ENCODE assay signal across 1 cellular context in genomic region chr3:50611464-50612233, GRCh38.
TF ChIP-seq lines count a peak whose summit lies in the region.

Gene CISH (minus strand): TSS chr3:50611774. CDS start chr3:50611650, 124 bp downstream.

TF ChIP-seq in HepG2, 621 proteins besides CTCF, POLR2A, EP300 and RAD21 (continued from another document and continues in another):
- peak; percentile 6; the same call in 1 of the 2 replicates for TF ChIP-seq ZBTB33 (CRISPR knock-in tag; IDR thresholded peaks at IDR 0.05)
- peak; percentile 88 for TF ChIP-seq ISL2 (CRISPR knock-in tag; IDR thresholded peaks at IDR 0.05)
- TF ChIP-seq ZNF878 (CRISPR knock-in tag; IDR thresholded peaks at IDR 0.05), result peak; percentile 55; the same call in 1 of the 2 replicates
- TF ChIP-seq ZNF770 (CRISPR knock-in tag; IDR thresholded peaks at IDR 0.05), result peak; percentile 31; the same call in 1 of the 2 replicates
- TF ChIP-seq GZF1 (CRISPR knock-in tag; IDR thresholded peaks at IDR 0.05), result peak; percentile 74; the same call in 1 of the 2 replicates
- TF ChIP-seq EED (CRISPR knock-in tag; IDR thresholded peaks at IDR 0.05), result peak; percentile 47; the same call in 1 of the 2 replicates
- peak; percentile 71; the same call in 1 of the 2 replicates for TF ChIP-seq ZSCAN29 (CRISPR knock-in tag; conservative IDR thresholded peaks at IDR 0.05)
- TF ChIP-seq ZNF513 (CRISPR knock-in tag; conservative IDR thresholded peaks at IDR 0.05), result no peak
- no peak for TF ChIP-seq ATM (IDR thresholded peaks at IDR 0.05; ENCODE audit: borderline replicate concordance)
- TF ChIP-seq MLX (CRISPR knock-in tag; IDR thresholded peaks at IDR 0.05), result no peak
- no peak for TF ChIP-seq ZNF383 (CRISPR knock-in tag; IDR thresholded peaks at IDR 0.05; ENCODE audit: borderline replicate concordance)
- TF ChIP-seq ZNF24 (IDR thresholded peaks at IDR 0.05), result no peak
- no peak for TF ChIP-seq USF2 (IDR thresholded peaks at IDR 0.05; ENCODE audit: low read depth, low read length)
- TF ChIP-seq USF2 (CRISPR knock-in tag; IDR thresholded peaks at IDR 0.05; ENCODE audit: borderline replicate concordance), result no peak
- peak; percentile 28 for TF ChIP-seq ESRRA (CRISPR knock-in tag; IDR thresholded peaks at IDR 0.05; ENCODE audit: low read depth)
- TF ChIP-seq MTF1 (CRISPR knock-in tag; IDR thresholded peaks at IDR 0.05), result no peak
- TF ChIP-seq ARID3A (IDR thresholded peaks at IDR 0.05; ENCODE audit: low read depth, low read length), result no peak
- TF ChIP-seq KLF9 (CRISPR knock-in tag; IDR thresholded peaks at IDR 0.05; ENCODE audit: low read depth), result no peak
- TF ChIP-seq SIN3B (IDR thresholded peaks at IDR 0.05; ENCODE audit: low read length), result no peak
- no peak for TF ChIP-seq THYN1 (CRISPR knock-in tag; IDR thresholded peaks at IDR 0.05; ENCODE audit: borderline replicate concordance, low read depth)
- TF ChIP-seq BATF2 (CRISPR knock-in tag; IDR thresholded peaks at IDR 0.05), result peak; percentile 93; the same call in 1 of the 2 replicates
- no peak; the same call in 1 of the 2 replicates for TF ChIP-seq ATF3 (CRISPR knock-in tag; IDR thresholded peaks at IDR 0.05)
- no peak for TF ChIP-seq SRSF4 (IDR thresholded peaks at IDR 0.05; ENCODE audit: low read depth, low read length, poor library complexity, severe bottlenecking)
- TF ChIP-seq BRCA1 (CRISPR knock-in tag; IDR thresholded peaks at IDR 0.05), result no peak; the same call in 1 of the 2 replicates
- TF ChIP-seq CBX1 (IDR thresholded peaks at IDR 0.05; ENCODE audit: low read depth), result no peak
- TF ChIP-seq NCOR1 (IDR thresholded peaks at IDR 0.05; ENCODE audit: borderline replicate concordance, low read length), result peak; percentile 96
- TF ChIP-seq ZNF317 (CRISPR knock-in tag; IDR thresholded peaks at IDR 0.05), result no peak
- TF ChIP-seq XRCC5 (optimal IDR thresholded peaks at IDR 0.05; ENCODE audit: low read length), result peak; percentile 62
- no peak; the same call in 1 of the 2 replicates for TF ChIP-seq FOSL1 (CRISPR knock-in tag; IDR thresholded peaks at IDR 0.05; ENCODE audit: borderline replicate concordance)
- TF ChIP-seq BRF2 (CRISPR knock-in tag; IDR thresholded peaks at IDR 0.05), result 0 out of 2 replicates have a peak, but pooled peaks have one; percentile 33
- TF ChIP-seq ZNF382 (CRISPR knock-in tag; IDR thresholded peaks at IDR 0.05; ENCODE audit: borderline replicate concordance), result no peak
- peak; percentile 85 for TF ChIP-seq SKI (IDR thresholded peaks at IDR 0.05; ENCODE audit: partially characterized antibody)
- TF ChIP-seq SETDB1 (CRISPR knock-in tag; IDR thresholded peaks at IDR 0.05; ENCODE audit: borderline replicate concordance), result no peak
- TF ChIP-seq ZNF276 (CRISPR knock-in tag; IDR thresholded peaks at IDR 0.05; ENCODE audit: low read depth), result peak; percentile 85
- peak; percentile 91 for TF ChIP-seq SRY (CRISPR knock-in tag; IDR thresholded peaks at IDR 0.05)
- TF ChIP-seq ATF5 (CRISPR knock-in tag; IDR thresholded peaks at IDR 0.05; ENCODE audit: low read depth), result peak; percentile 93
- TF ChIP-seq SOX13 (IDR thresholded peaks at IDR 0.05), result peak; percentile 45; the same call in 1 of the 2 replicates
- TF ChIP-seq SOX13 (CRISPR knock-in tag; conservative IDR thresholded peaks at IDR 0.05 in 1 of 2, IDR thresholded peaks at IDR 0.05 in 1 of 2), result peak in 1 of 2 experiments; percentile 89; a peak in 2 of 4 replicates
- TF ChIP-seq SNAI1 (CRISPR knock-in tag; IDR thresholded peaks at IDR 0.05; ENCODE audit: borderline replicate concordance), result 0 out of 2 replicates have a peak, but pooled peaks have one; percentile 33
- TF ChIP-seq TEAD2 (CRISPR knock-in tag; IDR thresholded peaks at IDR 0.05), result no peak
- TF ChIP-seq ZNF775 (CRISPR knock-in tag; IDR thresholded peaks at IDR 0.05; ENCODE audit: borderline replicate concordance), result peak; percentile 54; the same call in 1 of the 2 replicates
- peak; percentile 87 for TF ChIP-seq ELF3 (CRISPR knock-in tag; IDR thresholded peaks at IDR 0.05)
- TF ChIP-seq KAT8 (CRISPR knock-in tag; IDR thresholded peaks at IDR 0.05), result peak; percentile 77
- TF ChIP-seq HOXA5 (CRISPR knock-in tag; IDR thresholded peaks at IDR 0.05), result peak; percentile 60; the same call in 1 of the 2 replicates
- 0 out of 2 replicates have a peak, but pooled peaks have one; percentile 15 for TF ChIP-seq ZNF362 (CRISPR knock-in tag; IDR thresholded peaks at IDR 0.05; ENCODE audit: borderline replicate concordance)
- TF ChIP-seq MAF1 (CRISPR knock-in tag; IDR thresholded peaks at IDR 0.05; ENCODE audit: borderline replicate concordance), result no peak; the same call in 1 of the 2 replicates
- peak; percentile 75 for TF ChIP-seq GFI1 (CRISPR knock-in tag; IDR thresholded peaks at IDR 0.05; ENCODE audit: borderline replicate concordance)
